In the genomic region with DNA sequence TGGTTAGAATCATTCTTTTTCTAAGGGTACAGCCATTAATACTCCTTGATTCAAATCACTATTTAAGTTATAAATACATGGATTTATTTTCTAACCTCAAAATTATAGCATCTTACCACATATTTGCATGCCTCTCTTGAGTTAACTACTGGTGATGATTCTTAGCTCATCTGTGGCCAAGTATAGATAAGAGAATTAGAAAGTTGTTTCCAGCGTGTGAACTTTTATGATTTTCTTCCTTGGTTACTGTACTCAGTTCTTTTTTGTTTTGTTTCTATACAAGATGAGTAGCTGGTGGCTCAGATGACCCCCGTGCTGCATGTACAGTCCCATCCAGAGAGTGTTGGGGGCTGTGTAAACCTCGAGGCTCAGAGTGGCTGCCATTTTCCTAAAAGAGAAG, we compare ENCODE assay signal across 28 cellular contexts.
DNase-seq lines count a peak whose midpoint lies in the region; ATAC-seq, FAIRE-seq and TF ChIP-seq lines count a peak whose summit lies in the region.
"Had no signal": no experiment of that assay in that cellular context is flagged by ENCODE, and none has a peak within 500 bp of the region (broad histone marks: within the 10 kb centered on the region; RNA-seq: fewer than 3 reads in every experiment).

No MANE protein-coding gene starts in this region.

- DNase-seq in A549 (ENCODE audit: low read depth in 1 of 2, low spot score in 1 of 2) (no peak), OCI-M1 (lab: John Stamatoyannopoulos, UW) (peak; percentile 26), islet precursor cell (no peak), occipital lobe (lab: John Stamatoyannopoulos, UW) (no peak)
- DNase-seq: activated CD4-positive, CD25-positive, alpha-beta regulatory T cell; activated gamma-delta T cell treated with Interleukin-2 at 50 U/mL for 16 hours; activated T-cell treated with anti-CD3 and anti-CD28 coated beads for 4 hours; adrenal gland; brain microvascular endothelial cell; C1 segment of cervical spinal cord; Caco-2; DMS79; GF-D8; glutamatergic neuron; GOT3; KG1; midbrain; naive thymus-derived CD8-positive, alpha-beta T cell; NCI-H1436; NCI-H2081 treated with DMSO at 0.1 percent for 48 hours; NCI-H345; transverse colon had no signal

- POLR2A ChIA-PET in A549 (lab: Yijun Ruan, JAX): no interaction called here

- TF ChIP-seq CTCF in A549 (IDR thresholded peaks at IDR 0.05): no peak

- CTCF ChIA-PET in A549 (lab: Yijun Ruan, JAX): interaction anchor here (1.0 to 1.5 kb wide), 4 partner anchors 8 to 102 kb away, joined by 3 to 5 read pairs (median 3); no protein-coding TSS in a partner anchor

- FAIRE-seq in A549 (lab: Jason Lieb, UNC) (no peak), islet of Langerhans (lab: Jason Lieb, UNC) (peak; percentile 24)
- FAIRE-seq: GM18507 had no signal

- ATAC-seq in A549 (no peak), GM18870 (IDR thresholded peaks at IDR 0.05; ENCODE audit: unreplicated experiment) (peak; percentile 45), GM21390 (IDR thresholded peaks at IDR 0.05; ENCODE audit: unreplicated experiment) (no peak), GM21825 (IDR thresholded peaks at IDR 0.05; ENCODE audit: unreplicated experiment) (no peak)
- ATAC-seq: naive thymus-derived CD8-positive, alpha-beta T cell had no signal

- H3K4me3 ChIP-seq in A549: no peak overlapping the region
- H3K4me3 ChIP-seq: adrenal gland, SJSA1, transverse colon had no signal

- WGBS in A549 (ENCODE audit: missing lambda C conversion rate): 85% methylated on average over 3 of the region's 3 CpGs

- no peak for TF ChIP-seq POLR2A in A549 (IDR thresholded peaks at IDR 0.05; ENCODE audit: low read length)

- H3K4me2 ChIP-seq in A549: peak overlapping the region; percentile 30

- H3K4me1 ChIP-seq in A549: peaks cover 66% of the 10 kb centered on the region

- TF ChIP-seq EP300 in A549 (IDR thresholded peaks at IDR 0.05): no peak

- H3K27ac ChIP-seq in A549: no peak overlapping the region
- H3K27ac ChIP-seq: adrenal gland, brain microvascular endothelial cell, SJSA1, transverse colon had no signal

- no peaks in the 10 kb centered on the region for H3K9me3 ChIP-seq in A549
- H3K9me3 ChIP-seq: adrenal gland, Caco-2, SJSA1, transverse colon had no signal

- TF ChIP-seq RAD21 in A549 (conservative IDR thresholded peaks at IDR 0.05 in 1 of 2, IDR thresholded peaks at IDR 0.05 in 1 of 2): no peak

TF ChIP-seq in A549, 52 proteins besides CTCF, POLR2A, EP300 and RAD21:
- TF ChIP-seq, protein P1, sequence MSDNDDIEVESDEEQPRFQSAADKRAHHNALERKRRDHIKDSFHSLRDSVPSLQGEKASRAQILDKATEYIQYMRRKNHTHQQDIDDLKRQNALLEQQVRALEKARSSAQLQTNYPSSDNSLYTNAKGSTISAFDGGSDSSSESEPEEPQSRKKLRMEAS (IDR thresholded peaks at IDR 0.05): no peak
- TF ChIP-seq CHD4 (IDR thresholded peaks at IDR 0.05; ENCODE audit: borderline replicate concordance) (no peak), FOXS1 (CRISPR knock-in tag; IDR thresholded peaks at IDR 0.05) (no peak), ZFP36 (IDR thresholded peaks at IDR 0.05; ENCODE audit: borderline replicate concordance, partially characterized antibody) (no peak), HDAC2 (IDR thresholded peaks at IDR 0.05) (no peak), RNF2 (IDR thresholded peaks at IDR 0.05; ENCODE audit: borderline replicate concordance, low read depth) (no peak), CEBPB (IDR thresholded peaks at IDR 0.05) (no peak), BCL3 (IDR thresholded peaks at IDR 0.05) (no peak), ZC3H11A (IDR thresholded peaks at IDR 0.05) (no peak), ZNF302 (CRISPR knock-in tag; IDR thresholded peaks at IDR 0.05) (no peak), HOXB13 (CRISPR knock-in tag; IDR thresholded peaks at IDR 0.05; ENCODE audit: low read depth) (no peak), BHLHE40 (IDR thresholded peaks at IDR 0.05; ENCODE audit: low read depth, low read length) (no peak), HEYL (CRISPR knock-in tag; IDR thresholded peaks at IDR 0.05) (no peak), NPAS2 (CRISPR knock-in tag; IDR thresholded peaks at IDR 0.05; ENCODE audit: borderline replicate concordance) (no peak), HOXB5 (CRISPR knock-in tag; IDR thresholded peaks at IDR 0.05) (no peak), EHF (CRISPR knock-in tag; IDR thresholded peaks at IDR 0.05) (no peak), KDM1A (IDR thresholded peaks at IDR 0.05; ENCODE audit: low read depth) (no peak), ESRRA (IDR thresholded peaks at IDR 0.05; ENCODE audit: borderline replicate concordance, low read length) (no peak), CBX2 (IDR thresholded peaks at IDR 0.05; ENCODE audit: borderline replicate concordance, low read depth) (no peak), EHMT2 (IDR thresholded peaks at IDR 0.05; ENCODE audit: low read depth) (no peak)
